1 cellular context compared by ENCODE assay signal in genomic region chr7:75937958-75938786, GRCh38.
TF ChIP-seq lines count a peak whose summit lies in the region.

No MANE protein-coding gene starts in this region.

TF ChIP-seq in HepG2, 621 proteins besides CTCF, POLR2A, EP300 and RAD21 (continued from another document):
- no peak for TF ChIP-seq AHDC1 (CRISPR knock-in tag; IDR thresholded peaks at IDR 0.05; ENCODE audit: borderline replicate concordance)
- no peak for TF ChIP-seq PCBP1 (IDR thresholded peaks at IDR 0.05; ENCODE audit: borderline replicate concordance, low read depth, low read length)
- no peak for TF ChIP-seq TARDBP (CRISPR knock-in tag; IDR thresholded peaks at IDR 0.05)
- no peak for TF ChIP-seq HINFP (CRISPR knock-in tag; IDR thresholded peaks at IDR 0.05; ENCODE audit: low read depth)
- TF ChIP-seq HNRNPK (IDR thresholded peaks at IDR 0.05; ENCODE audit: low read depth, low read length, poor library complexity, severe bottlenecking) = no peak
- TF ChIP-seq ZNF281 (CRISPR knock-in tag; IDR thresholded peaks at IDR 0.05; ENCODE audit: borderline replicate concordance) = no peak
- no peak for TF ChIP-seq KAT7 (CRISPR knock-in tag; IDR thresholded peaks at IDR 0.05; ENCODE audit: borderline replicate concordance)
- no peak for TF ChIP-seq ERF (CRISPR knock-in tag; IDR thresholded peaks at IDR 0.05)
- no peak for TF ChIP-seq ZKSCAN5 (CRISPR knock-in tag; IDR thresholded peaks at IDR 0.05)
- TF ChIP-seq RELA (CRISPR knock-in tag; IDR thresholded peaks at IDR 0.05) = no peak
- no peak for TF ChIP-seq CREBL2 (CRISPR knock-in tag; IDR thresholded peaks at IDR 0.05; ENCODE audit: borderline replicate concordance)
- no peak for TF ChIP-seq TFDP1 (CRISPR knock-in tag; IDR thresholded peaks at IDR 0.05; ENCODE audit: borderline replicate concordance)
- no peak for TF ChIP-seq BCL6 (CRISPR knock-in tag; IDR thresholded peaks at IDR 0.05)
- peak; percentile 60; the same call in 1 of the 2 replicates for TF ChIP-seq GATAD2A (CRISPR knock-in tag; IDR thresholded peaks at IDR 0.05)
- no peak for TF ChIP-seq ISL2 (CRISPR knock-in tag; IDR thresholded peaks at IDR 0.05)
- TF ChIP-seq CEBPG (CRISPR knock-in tag; IDR thresholded peaks at IDR 0.05) = peak; percentile 47; the same call in 1 of the 2 replicates
- TF ChIP-seq ZBTB4 (CRISPR knock-in tag; IDR thresholded peaks at IDR 0.05; ENCODE audit: borderline replicate concordance) = 0 out of 2 replicates have a peak, but pooled peaks have one; percentile 63
- no peak for TF ChIP-seq ZNF335 (CRISPR knock-in tag; IDR thresholded peaks at IDR 0.05)
- TF ChIP-seq RNF2 (conservative IDR thresholded peaks at IDR 0.05; ENCODE audit: low read depth) = no peak
- no peak for TF ChIP-seq ZNF17 (CRISPR knock-in tag; IDR thresholded peaks at IDR 0.05)
- TF ChIP-seq ZBTB42 (CRISPR knock-in tag; IDR thresholded peaks at IDR 0.05) = no peak
- TF ChIP-seq ZNF775 (CRISPR knock-in tag; IDR thresholded peaks at IDR 0.05; ENCODE audit: borderline replicate concordance) = no peak
- TF ChIP-seq ZNF317 (CRISPR knock-in tag; IDR thresholded peaks at IDR 0.05) = no peak
- TF ChIP-seq ZNF326 (CRISPR knock-in tag; IDR thresholded peaks at IDR 0.05; ENCODE audit: borderline replicate concordance) = no peak
- TF ChIP-seq ZNF770 (CRISPR knock-in tag; IDR thresholded peaks at IDR 0.05) = peak; percentile 90
- peak; percentile 97 for TF ChIP-seq NFE2L2 (IDR thresholded peaks at IDR 0.05; ENCODE audit: low read length)
- no peak for TF ChIP-seq TCF7 (IDR thresholded peaks at IDR 0.05; ENCODE audit: low read depth)
- peak; percentile 86 for TF ChIP-seq FOSL2 (CRISPR knock-in tag; IDR thresholded peaks at IDR 0.05)
- TF ChIP-seq ZHX1 (CRISPR knock-in tag; IDR thresholded peaks at IDR 0.05; ENCODE audit: low read depth) = no peak
- no peak for TF ChIP-seq ZNF550 (CRISPR knock-in tag; IDR thresholded peaks at IDR 0.05; ENCODE audit: borderline replicate concordance)
- no peak for TF ChIP-seq HDAC2 (CRISPR knock-in tag; IDR thresholded peaks at IDR 0.05)
- no peak for TF ChIP-seq MEF2D (CRISPR knock-in tag; IDR thresholded peaks at IDR 0.05)
- no peak for TF ChIP-seq ZNF75D (CRISPR knock-in tag; IDR thresholded peaks at IDR 0.05; ENCODE audit: borderline replicate concordance)
- no peak for TF ChIP-seq ZNF589 (CRISPR knock-in tag; conservative IDR thresholded peaks at IDR 0.05)
